10 cellular contexts compared by ENCODE assay signal in the genomic region with DNA sequence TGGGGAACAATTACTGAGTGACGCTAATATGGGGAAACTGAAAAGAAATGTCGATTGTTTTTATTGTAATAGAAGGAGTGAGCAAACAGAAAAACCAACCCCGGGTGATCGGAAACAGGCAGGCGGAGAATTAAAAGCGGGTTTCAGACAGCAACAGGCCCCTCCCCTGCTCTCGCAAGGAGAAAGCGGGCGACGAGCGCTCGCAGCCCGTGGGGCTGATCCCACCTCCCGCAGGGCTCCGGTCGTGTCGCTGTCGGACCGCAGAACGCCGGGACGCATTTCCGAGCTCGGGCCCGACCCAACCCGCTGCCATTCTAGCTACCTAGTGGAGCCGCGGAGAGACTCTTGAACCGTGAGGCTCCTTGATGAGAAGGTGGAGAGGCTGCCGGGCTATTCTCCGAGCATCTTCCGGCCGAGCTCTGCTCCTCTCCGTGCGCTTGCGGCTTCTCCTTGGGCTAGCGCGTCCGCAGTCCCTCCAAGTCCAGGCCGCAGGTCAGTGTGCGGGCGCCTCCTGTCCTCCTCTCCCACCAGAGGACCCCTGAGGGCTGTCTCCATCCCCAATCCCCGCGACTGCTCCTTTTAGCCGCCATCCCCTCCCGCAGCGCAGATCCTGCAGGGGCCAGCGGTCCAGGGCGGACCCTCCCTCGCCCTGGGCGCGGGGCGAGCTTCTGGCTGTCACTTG. TPM values are rescaled to one million over a fixed set of nuclear protein-coding genes. Genes with fewer than 3 reads are reported as not detected.
DNase-seq lines count a peak whose midpoint lies in the region; ATAC-seq, FAIRE-seq and TF ChIP-seq lines count a peak whose summit lies in the region.
"Had no signal": no experiment of that assay in that cellular context is flagged by ENCODE, and none has a peak within 500 bp of the region (broad histone marks: within the 10 kb centered on the region; RNA-seq: fewer than 3 reads in every experiment).

No MANE protein-coding gene starts in this region.

- H2AFZ ChIP-seq in GM23338 (no peak overlapping the region), H1 (ENCODE audit: low read length) (no peak overlapping the region)

- 3% methylated on average over 53 of the region's 53 CpGs; no CpG with 5 or more reads in 1 of the 2 experiments for WGBS in H1 (ENCODE audit: extremely low coverage in 1 of 2, insufficient coverage in 1 of 2, insufficient read length in 1 of 2, insufficient replicate concordance in 2 of 2, low coverage in 1 of 2, low lambda C conversion rate in 2 of 2, missing lambda C conversion rate in 1 of 2), 2 experiments
- 4 to 5% methylated on average over 51 to 53 of the region's 53 CpGs for WGBS in pancreas, 2 donors

- peaks cover 96% of the 10 kb centered on the region for H3K27me3 ChIP-seq in GM23338 (ENCODE audit: insufficient read depth)
- H3K27me3 ChIP-seq in H1 (replicated peaks in 1 of 4; ENCODE audit: control insufficient read depth in 3 of 4, extremely low read depth in 1 of 4, insufficient read depth in 3 of 4, low read length in 3 of 4), result peaks cover 91 to 99% (median 95%) of the 10 kb centered on the region in 4 experiments
- H3K27me3 ChIP-seq in pancreas, result peaks cover 13 to 90% (median 45%) of the 10 kb centered on the region in 4 donors

- peaks cover 38% of the 10 kb centered on the region for H3F3A ChIP-seq in GM23338 (replicated peaks; ENCODE audit: low read depth)

- no peak overlapping the region for H3K27ac Mint-ChIP-seq in GM23338

- H3K4me2 ChIP-seq in GM23338 (peak overlapping the region; percentile 83), H1 (ENCODE audit: insufficient read depth in 1 of 2, low read depth in 2 of 2, low read length in 2 of 2) (peak overlapping the region; percentile 35 to 50)

- H3K27ac ChIP-seq in GM23338 (ENCODE audit: low read depth) (no peak overlapping the region), H1 (ENCODE audit: low read depth, low read length) (no peak overlapping the region), pancreas (no peak overlapping the region)

- no peak overlapping the region for H4K91ac ChIP-seq in H1 (replicated peaks; ENCODE audit: insufficient read length, low read length)

- H3K9me3 ChIP-seq in H1 (ENCODE audit: insufficient read depth in 2 of 2, low read depth in 1 of 2, low read length in 1 of 2) (no peaks in the 10 kb centered on the region), pancreas (no peaks in the 10 kb centered on the region)

- no peak for TF ChIP-seq RAD21 in H1 (IDR thresholded peaks at IDR 0.05 in 1 of 2, conservative IDR thresholded peaks at IDR 0.05 in 1 of 2; ENCODE audit: low read depth in 2 of 2, low read length in 2 of 2)

- H3K36me3 Mint-ChIP-seq in GM23338 (ENCODE audit: low read depth), result no peaks in the 10 kb centered on the region; the same call in 2 of the 3 replicates

- no peak overlapping the region for H3K14ac ChIP-seq in H1 (ENCODE audit: insufficient read length)

- H2BK15ac ChIP-seq in H1 (ENCODE audit: low read length), result no peak overlapping the region

- TF ChIP-seq EP300 in H1 (IDR thresholded peaks at IDR 0.05; ENCODE audit: borderline replicate concordance in 1 of 2, low read depth in 2 of 2, low read length in 2 of 2), result no peak

- H3K4me3 ChIP-seq in AG10803 (ENCODE audit: low read length), result peak overlapping the region; percentile 29
- H3K4me3 ChIP-seq in GM23338, result peak overlapping the region; percentile 56
- peak overlapping the region in 1 of 4 experiments; percentile 43; a peak in 2 of 8 replicates for H3K4me3 ChIP-seq in H1 (ENCODE audit: extremely low read depth in 1 of 4, insufficient read depth in 2 of 4, low read depth in 3 of 4, low read length in 4 of 4)
- peak overlapping the region in 1 of 4 donors; percentile 40 for H3K4me3 ChIP-seq in pancreas

- no peak overlapping the region for H2BK12ac ChIP-seq in H1 (ENCODE audit: low read depth, low read length)

- H2AK5ac ChIP-seq in H1 (ENCODE audit: low read depth, low read length), result no peak overlapping the region

- H2BK5ac ChIP-seq in H1 (ENCODE audit: low read depth, low read length), result no peak overlapping the region

- TF ChIP-seq POLR2A in H1 (IDR thresholded peaks at IDR 0.05; ENCODE audit: control extremely low read depth in 1 of 2, low read depth in 2 of 2, low read length in 2 of 2), result no peak

- H3K23me2 ChIP-seq in H1 (ENCODE audit: low read depth, low read length), result no peaks in the 10 kb centered on the region; the same call in 1 of the 2 replicates

- intact Hi-C loops in pancreas (cut with DNase I), result no loop called here

- DNase-seq in AG10803 (ENCODE audit: low read depth), result no peak
- peak; percentile 76 for DNase-seq in GM23338 (ENCODE audit: low spot score)
- peak in 1 of 2 experiments; percentile 78 for DNase-seq in H1 (ENCODE audit: low read depth in 1 of 2, low spot score in 2 of 2)
- peak in 4 of 6 donors; percentile 16 to 69 (median 48) for DNase-seq in pancreas
- no peak for DNase-seq in activated effector memory CD4-positive, alpha-beta T cell treated with Interleukin-2 at 50 U/mL for 16 hours
- DNase-seq in AML-193 (lab: John Stamatoyannopoulos, UW), result no peak
- DNase-seq: activated gamma-delta T cell treated with Interleukin-2 at 50 U/mL for 16 hours had no signal

- H2BK20ac ChIP-seq in H1 (ENCODE audit: low read length), result no peak overlapping the region

- ATAC-seq in GM23338 (peak; percentile 1), pancreas (no peak), GM21423 (IDR thresholded peaks at IDR 0.05; ENCODE audit: unreplicated experiment) (no peak), GM18873 (IDR thresholded peaks at IDR 0.05; ENCODE audit: low FRiP score, unreplicated experiment) (no peak)

- peak overlapping the region; percentile 54 for H3K4me3 Mint-ChIP-seq in GM23338

- peaks cover 63% of the 10 kb centered on the region for H4K20me1 ChIP-seq in GM23338 (replicated peaks; ENCODE audit: insufficient read depth)
- peaks cover 35 to 61% of the 10 kb centered on the region in 2 experiments for H4K20me1 ChIP-seq in H1 (replicated peaks in 1 of 2; ENCODE audit: control insufficient read depth in 1 of 2, insufficient read depth in 2 of 2, low read length in 2 of 2)

- H2BK120ac ChIP-seq in H1 (replicated peaks; ENCODE audit: low read depth, low read length), result no peak overlapping the region

- peaks cover 53% of the 10 kb centered on the region for H3K4me1 ChIP-seq in GM23338 (ENCODE audit: insufficient read depth)
- peaks cover 0 to 30% (median 16%) of the 10 kb centered on the region in 4 experiments; a peak in 5 of 7 replicates for H3K4me1 ChIP-seq in H1 (replicated peaks in 1 of 4; ENCODE audit: control insufficient read depth in 3 of 4, insufficient read depth in 4 of 4, low read length in 3 of 4)
- peaks cover 0 to 21% (median 8%) of the 10 kb centered on the region in 3 donors for H3K4me1 ChIP-seq in pancreas

- FAIRE-seq in H1 (lab: Jason Lieb, UNC), result no peak
- FAIRE-seq in pancreas (lab: Jason Lieb, UNC), result no peak

- CTCF ChIA-PET in H1 (lab: Charles Lee; ENCODE audit: partially characterized antibody), result interaction anchor here (0.6 to 9.9 kb wide), 14 partner anchors 10 to 934 kb away, joined by 3 to 132 read pairs (median 10); a partner anchor contains a TSS

- H3K9me3 Mint-ChIP-seq in GM23338, result no peaks in the 10 kb centered on the region; the same call in 2 of the 3 replicates

- H3K27me3 Mint-ChIP-seq in GM23338 (ENCODE audit: insufficient read depth, low read depth, poor library complexity), result peaks cover 100% of the 10 kb centered on the region

- POLR2A ChIA-PET in H1 (lab: Charles Lee; ENCODE audit: partially characterized antibody), result interaction anchor here (1.1 to 1.9 kb wide), 4 partner anchors 9 to 142 kb away, joined by 3 to 6 read pairs (median 4); no protein-coding TSS in a partner anchor

- H3K79me2 ChIP-seq in GM23338 (replicated peaks; ENCODE audit: insufficient read depth), result no peaks in the 10 kb centered on the region
- no peaks in the 10 kb centered on the region for H3K79me2 ChIP-seq in H1 (ENCODE audit: control insufficient read depth in 1 of 2, insufficient read depth in 2 of 2, low read length in 2 of 2)

- H3K56ac ChIP-seq in H1 (replicated peaks; ENCODE audit: insufficient read length, low read depth, low read length), result no peak overlapping the region

- H3K18ac ChIP-seq in H1 (ENCODE audit: extremely low read depth, low read length), result no peak overlapping the region; the same call in 1 of the 2 replicates

- peaks cover 58% of the 10 kb centered on the region for H3K4me1 Mint-ChIP-seq in GM23338

- H3K36me3 ChIP-seq in GM23338 (ENCODE audit: insufficient read depth), result no peaks in the 10 kb centered on the region
- no peaks in the 10 kb centered on the region; a peak in 1 of 8 replicates for H3K36me3 ChIP-seq in H1 (ENCODE audit: control insufficient read depth in 2 of 4, insufficient read depth in 4 of 4, low read length in 3 of 4)
- no peaks in the 10 kb centered on the region for H3K36me3 ChIP-seq in pancreas

- no peaks in the 10 kb centered on the region for H3K79me1 ChIP-seq in H1 (ENCODE audit: low read depth, low read length)

- H3K23ac ChIP-seq in H1 (ENCODE audit: insufficient read length), result no peak overlapping the region

- no peak for TF ChIP-seq CTCF in AG10803 (conservative IDR thresholded peaks at IDR 0.05; ENCODE audit: low read length)
- no peak for TF ChIP-seq CTCF in GM23338 (conservative IDR thresholded peaks at IDR 0.05; ENCODE audit: low read depth in 2 of 2)
- TF ChIP-seq CTCF in H1 (IDR thresholded peaks at IDR 0.05; ENCODE audit: control extremely low read depth in 1 of 3, insufficient read depth in 1 of 3, low read depth in 1 of 3, low read length in 3 of 3), result no peak
- no peak for TF ChIP-seq CTCF in pancreas (IDR thresholded peaks at IDR 0.05)

- peak overlapping the region; percentile 66; the same call in 1 of the 2 replicates for H4K8ac ChIP-seq in H1 (ENCODE audit: extremely low read depth, insufficient read depth, low read length)

- H3K4ac ChIP-seq in H1 (replicated peaks; ENCODE audit: insufficient read length, low read depth, low read length), result no peak overlapping the region

- H3K9me2 ChIP-seq in GM23338 (ENCODE audit: insufficient read depth), result no peaks in the 10 kb centered on the region

- no peak overlapping the region for H4K5ac ChIP-seq in H1 (ENCODE audit: insufficient read length, low read depth, low read length)

- H3K9ac ChIP-seq in H1 (replicated peaks in 1 of 4; ENCODE audit: extremely low read depth in 1 of 4, low read depth in 3 of 4, low read length in 3 of 4), result no peak overlapping the region

RNA-seq across cellular contexts. Expression of a gene that starts 4.1 kb away (rescaled TPM):
- not detected in 2 replicates for total RNA-seq in GM23338 (2014; rRNA removed; shearing (Covaris generic))
- polyA plus RNA-seq in GM23338 (2016; fragmentation: Nextera tagmentation; extraction: Ambion mirVana) (0.37 and 0.74 TPM in 2 replicates), H1 (2011; rRNA removed) (0.05 TPM in 1 of 2 replicates, not detected in the other), pancreas (under 1 TPM in 1 of 2 donors, not detected in 1; 0.04 TPM)
- not detected in 2 replicates for total RNA-seq in H1 (2021; fragmentation: NEBNext Ultra II Directional; extraction: Animal tissue kit (Norgen Biotek cat#: 25700))
- not detected for polyA plus RNA-seq in H1 (2011; cell fraction: cytosol; rRNA removed)
- not detected for polyA plus RNA-seq in H1 (2011; cell fraction: nucleus; rRNA removed)
- 0.20 to 0.35 TPM (median 0.22 TPM) in 4 replicates for polyA plus RNA-seq in H1 (2012, experiment 1 of 2)
- polyA plus RNA-seq in H1 (2012, experiment 2 of 2), result 0.04 TPM
- 0.02 TPM for polyA plus RNA-seq in H1 (2013, experiment 1 of 2)
- not detected for polyA plus RNA-seq in H1 (2013, experiment 2 of 2)
- polyA minus RNA-seq in H1 (2011; rRNA and poly(A)+ RNA removed), result not detected in 2 replicates
- polyA minus RNA-seq in H1 (2011; cell fraction: cytosol; rRNA and poly(A)+ RNA removed), result not detected
- polyA minus RNA-seq in H1 (2011; cell fraction: nucleus; rRNA and poly(A)+ RNA removed), result not detected
- total RNA-seq in pancreas, result under 1 TPM in 3 of 6 donors, not detected in 3; 0.09 to 0.23 (median 0.22) TPM
- total RNA-seq: omental fat pad had no signal

Comparison
In these comparisons a context has a peak if more than half of its experiments do, and no peak if none do; other contexts are left out.
1. DNase-seq: peak in GM23338 (single experiment) and pancreas (4 of 6); none in AG10803 (single experiment), activated effector memory CD4-positive, alpha-beta T cell treated with Interleukin-2 at 50 U/mL for 16 hours (single experiment) and AML-193 (0 of 2).